8 cellular contexts compared by ENCODE assay signal in the genomic region with DNA sequence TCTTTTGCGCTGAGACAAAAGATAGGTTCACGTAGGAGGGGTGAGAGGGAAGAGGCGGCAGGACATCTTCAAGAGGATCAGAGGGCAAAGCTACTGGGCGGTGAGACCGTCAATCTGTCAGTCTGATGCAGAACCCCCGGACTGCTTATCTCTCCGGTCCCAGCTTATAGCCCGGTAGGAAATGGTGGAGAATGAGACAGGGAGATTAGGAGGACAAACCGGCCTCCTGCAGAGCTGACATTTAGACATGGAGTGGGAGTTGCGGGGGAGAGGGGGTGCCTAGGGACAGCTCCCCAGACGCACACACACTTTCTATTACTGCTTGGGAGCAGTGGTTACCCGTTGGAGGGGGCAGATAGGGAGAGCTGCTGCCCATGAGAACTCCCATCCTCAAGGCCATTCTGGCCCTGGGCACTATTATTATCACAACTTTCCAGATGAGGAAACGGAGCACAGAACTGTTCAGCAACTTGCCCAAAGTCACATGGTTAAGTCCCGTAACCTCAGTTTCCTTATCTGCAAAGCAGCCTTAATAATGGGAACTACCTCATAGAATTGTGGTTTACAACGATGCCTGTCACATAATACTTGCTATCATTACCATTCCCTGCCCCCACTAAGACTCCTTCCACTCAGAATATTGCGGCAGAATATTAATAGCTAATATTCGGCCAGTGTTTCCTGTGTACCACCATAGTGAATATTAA. TPM values are rescaled to one million over a fixed set of nuclear protein-coding genes. Genes with fewer than 3 reads are reported as not detected.
DNase-seq lines count a peak whose midpoint lies in the region; ATAC-seq, FAIRE-seq and TF ChIP-seq lines count a peak whose summit lies in the region.

No MANE protein-coding gene starts in this region.

- TF ChIP-seq POLR2A in H1 (IDR thresholded peaks at IDR 0.05; ENCODE audit: control extremely low read depth in 1 of 2, low read depth in 2 of 2, low read length in 2 of 2): no peak; a peak in 1 of 3 replicates

- no peak overlapping the region for H3K23ac ChIP-seq in H1 (ENCODE audit: insufficient read length)

- CTCF ChIA-PET in Caco-2 (lab: Charles Lee): interaction anchor here (0.6 to 1.1 kb wide), 2 partner anchors 35 to 355 kb away, joined by 3 to 4 read pairs; a partner anchor contains a TSS
- CTCF ChIA-PET in H1 (lab: Charles Lee; ENCODE audit: partially characterized antibody): interaction anchor here (1.1 kb wide), 1 partner anchor 13 kb away, joined by 4 read pairs; no protein-coding TSS in a partner anchor

- peak overlapping the region; percentile 98 for H3K27ac ChIP-seq in H1 (ENCODE audit: low read depth, low read length)

- BruUV-seq in Caco-2 (replicated peaks; lab: Mats Ljungman, UMichigan): TSS peak; percentile 95

- no peaks in the 10 kb centered on the region; the same call in 1 of the 2 replicates for H3K23me2 ChIP-seq in H1 (ENCODE audit: low read depth, low read length)

- ATAC-seq in esophagus mucosa: no peak
- no peak for ATAC-seq in GM19023 (IDR thresholded peaks at IDR 0.05; ENCODE audit: unreplicated experiment)

- H3K9ac ChIP-seq in H1 (replicated peaks in 1 of 4; ENCODE audit: extremely low read depth in 1 of 4, low read depth in 3 of 4, low read length in 3 of 4): peak overlapping the region; percentile 74 to 98 (median 94)

- H3K14ac ChIP-seq in H1 (ENCODE audit: insufficient read length): no peak overlapping the region

- no peak overlapping the region for H2BK120ac ChIP-seq in H1 (replicated peaks; ENCODE audit: low read depth, low read length)

- peaks cover 20% of the 10 kb centered on the region for H3K4me1 Mint-ChIP-seq in Caco-2 (ENCODE audit: low read depth, unreplicated experiment)

- no peak overlapping the region; the same call in 1 of the 2 replicates for H2AK5ac ChIP-seq in H1 (ENCODE audit: low read depth, low read length)

- H3K9me3 ChIP-seq in Caco-2 (no peaks in the 10 kb centered on the region), H1 (ENCODE audit: insufficient read depth in 2 of 2, low read depth in 1 of 2, low read length in 1 of 2) (no peaks in the 10 kb centered on the region), neuron (ENCODE audit: low read length) (no peaks in the 10 kb centered on the region)

- no peaks in the 10 kb centered on the region for H3K79me2 ChIP-seq in H1 (ENCODE audit: control insufficient read depth in 1 of 2, insufficient read depth in 2 of 2, low read length in 2 of 2)

- WGBS in H1 (ENCODE audit: extremely low coverage in 1 of 2, insufficient coverage in 1 of 2, insufficient read length in 1 of 2, insufficient replicate concordance in 2 of 2, low coverage in 1 of 2, low lambda C conversion rate in 2 of 2, missing lambda C conversion rate in 1 of 2), 2 experiments: 35% methylated on average over 12 of the region's 17 CpGs; no CpG with 5 or more reads in 1 of the 2 experiments

- peak overlapping the region; percentile 91 for H4K8ac ChIP-seq in H1 (ENCODE audit: extremely low read depth, insufficient read depth, low read length)

- no peak overlapping the region; the same call in 1 of the 2 replicates for H2BK12ac ChIP-seq in H1 (ENCODE audit: low read depth, low read length)

- DNase-seq in Caco-2: no peak
- peak; percentile 95 for DNase-seq in OCI-M1 (lab: John Stamatoyannopoulos, UW)
- no peak for DNase-seq in H1 (ENCODE audit: low read depth in 1 of 2, low spot score in 2 of 2)
- DNase-seq in GM19240 (ENCODE audit: insufficient read length, low spot score): no peak
- no peak for DNase-seq in germinal center (ENCODE audit: low spot score)

- H3K27me3 ChIP-seq in Caco-2 (replicated peaks; ENCODE audit: control insufficient read depth, insufficient read depth, low read length) (no peaks in the 10 kb centered on the region), H1 (replicated peaks in 1 of 4; ENCODE audit: control insufficient read depth in 3 of 4, extremely low read depth in 1 of 4, insufficient read depth in 3 of 4, low read length in 3 of 4) (no peaks in the 10 kb centered on the region), neuron (ENCODE audit: insufficient read depth, low read length) (no peaks in the 10 kb centered on the region)

- no peak overlapping the region for H2BK20ac ChIP-seq in H1 (ENCODE audit: low read length)

- no peak overlapping the region for H3K18ac ChIP-seq in H1 (ENCODE audit: extremely low read depth, low read length)

- H3K36me3 Mint-ChIP-seq in Caco-2 (ENCODE audit: insufficient read depth, unreplicated experiment): peaks cover 27% of the 10 kb centered on the region

- H3K9me3 Mint-ChIP-seq in Caco-2 (ENCODE audit: unreplicated experiment): no peaks in the 10 kb centered on the region

- FAIRE-seq in H1 (lab: Jason Lieb, UNC): no peak

- no peak for TF ChIP-seq RAD21 in H1 (IDR thresholded peaks at IDR 0.05 in 1 of 2, conservative IDR thresholded peaks at IDR 0.05 in 1 of 2; ENCODE audit: low read depth in 2 of 2, low read length in 2 of 2)

- no peaks in the 10 kb centered on the region for H3K79me1 ChIP-seq in H1 (ENCODE audit: low read depth, low read length)

- peak overlapping the region; percentile 99 for H3K27ac Mint-ChIP-seq in Caco-2 (ENCODE audit: unreplicated experiment)

- H4K20me1 ChIP-seq in H1 (replicated peaks in 1 of 2; ENCODE audit: control insufficient read depth in 1 of 2, insufficient read depth in 2 of 2, low read length in 2 of 2): no peaks in the 10 kb centered on the region

- peak overlapping the region; percentile 55 for H4K91ac ChIP-seq in H1 (replicated peaks; ENCODE audit: insufficient read length, low read length)

- TF ChIP-seq EP300 in H1 (IDR thresholded peaks at IDR 0.05; ENCODE audit: borderline replicate concordance in 1 of 2, low read depth in 2 of 2, low read length in 2 of 2): no peak

- peaks cover 3% of the 10 kb centered on the region for H3K4me1 ChIP-seq in Caco-2
- no peaks in the 10 kb centered on the region; a peak in 2 of 7 replicates for H3K4me1 ChIP-seq in H1 (replicated peaks in 1 of 4; ENCODE audit: control insufficient read depth in 3 of 4, insufficient read depth in 4 of 4, low read length in 3 of 4)
- H3K4me1 ChIP-seq in neuron (ENCODE audit: insufficient read depth, low read length): peaks cover 12% of the 10 kb centered on the region

- TF ChIP-seq CTCF in Caco-2 (IDR thresholded peaks at IDR 0.05; ENCODE audit: insufficient read depth in 1 of 2, low read depth in 1 of 2, low read length in 1 of 2, severe bottlenecking in 1 of 2, unreplicated experiment in 1 of 2) (no peak), H1 (IDR thresholded peaks at IDR 0.05; ENCODE audit: control extremely low read depth in 1 of 3, insufficient read depth in 1 of 3, low read depth in 1 of 3, low read length in 3 of 3) (no peak)

- POLR2A ChIA-PET in Caco-2 (lab: Charles Lee): interaction anchor here (1.3 to 1.8 kb wide), 3 partner anchors 63 to 158 kb away, joined by 9 to 22 read pairs (median 9); a partner anchor contains a TSS
- POLR2A ChIA-PET in H1 (lab: Charles Lee; ENCODE audit: partially characterized antibody): interaction anchor here (0.7 to 2.1 kb wide), 4 partner anchors 8 to 98 kb away, joined by 3 to 5 read pairs (median 4); no protein-coding TSS in a partner anchor

- H3K56ac ChIP-seq in H1 (replicated peaks; ENCODE audit: insufficient read length, low read depth, low read length): no peak overlapping the region

- peak overlapping the region; percentile 6; the same call in 1 of the 2 replicates for H2BK5ac ChIP-seq in H1 (ENCODE audit: low read depth, low read length)

- H3K4me3 ChIP-seq in Caco-2 (ENCODE audit: low read depth, low read length) (peak overlapping the region; percentile 69), H1 (ENCODE audit: extremely low read depth in 1 of 4, insufficient read depth in 2 of 4, low read depth in 3 of 4, low read length in 4 of 4) (peak overlapping the region; percentile 64 to 82 (median 68)), neuron (ENCODE audit: low read length) (peak overlapping the region; percentile 68)

- H2AFZ ChIP-seq in H1 (ENCODE audit: low read length): no peak overlapping the region
- H2AFZ ChIP-seq in neuron (ENCODE audit: low read depth, low read length): peak overlapping the region; percentile 63

- H4K5ac ChIP-seq in H1 (ENCODE audit: insufficient read length, low read depth, low read length): peak overlapping the region; percentile 52

- no peaks in the 10 kb centered on the region; the same call in 1 of the 2 replicates for H3K36me3 ChIP-seq in Caco-2 (ENCODE audit: control insufficient read depth, insufficient read depth, low read length)
- H3K36me3 ChIP-seq in H1 (ENCODE audit: control insufficient read depth in 2 of 4, insufficient read depth in 4 of 4, low read length in 3 of 4): peaks cover 0 to 13% (median 2%) of the 10 kb centered on the region in 4 experiments; a peak in 4 of 8 replicates
- peaks cover 9% of the 10 kb centered on the region for H3K36me3 ChIP-seq in neuron (ENCODE audit: insufficient read depth, low read length)

- intact Hi-C loops in Caco-2 (cut with micrococcal nuclease; ENCODE audit: unreplicated experiment): loop anchor here (5.0 kb wide), 4 partner anchors 38 to 117 kb away; a partner anchor contains a TSS

- no peak overlapping the region for H2BK15ac ChIP-seq in H1 (ENCODE audit: low read length)

- H3K27me3 Mint-ChIP-seq in Caco-2 (ENCODE audit: insufficient read depth, unreplicated experiment): no peaks in the 10 kb centered on the region

- H3K4me2 ChIP-seq in H1 (ENCODE audit: insufficient read depth in 1 of 2, low read depth in 2 of 2, low read length in 2 of 2): peak overlapping the region; percentile 71 to 82

- peak overlapping the region; percentile 98 for H3K4me3 Mint-ChIP-seq in Caco-2 (ENCODE audit: unreplicated experiment)

- H3K4ac ChIP-seq in H1 (replicated peaks; ENCODE audit: insufficient read length, low read depth, low read length): no peak overlapping the region

RNA-seq across cellular contexts. Expression of a gene that starts 1.1 kb away (rescaled TPM):
- total RNA-seq in Caco-2 (2022) (99.6 and 110 TPM in 2 replicates), esophagus mucosa (46.5 TPM)
- total RNA-seq in H1 (2021; fragmentation: NEBNext Ultra II Directional; extraction: Animal tissue kit (Norgen Biotek cat#: 25700)): 46.4 and 51.8 TPM in 2 replicates
- polyA plus RNA-seq in H1 (2011; rRNA removed): 34.0 and 36.4 TPM in 2 replicates
- polyA plus RNA-seq in H1 (2011; cell fraction: cytosol; rRNA removed): 41.0 TPM
- polyA plus RNA-seq in H1 (2011; cell fraction: nucleus; rRNA removed): 211 TPM
- polyA plus RNA-seq in H1 (2012, experiment 1 of 2): 43.0 to 48.8 TPM (median 45.9 TPM) in 4 replicates
- polyA plus RNA-seq in H1 (2012, experiment 2 of 2): 25.1 TPM
- polyA plus RNA-seq in H1 (2013, experiment 1 of 2): 43.2 TPM
- polyA plus RNA-seq in H1 (2013, experiment 2 of 2): 44.2 TPM
- 38.6 and 41.8 TPM in 2 replicates for polyA minus RNA-seq in H1 (2011; rRNA and poly(A)+ RNA removed)
- 27.8 TPM for polyA minus RNA-seq in H1 (2011; cell fraction: cytosol; rRNA and poly(A)+ RNA removed)
- polyA minus RNA-seq in H1 (2011; cell fraction: nucleus; rRNA and poly(A)+ RNA removed): 54.1 TPM

RNA-seq across cellular contexts. Expression of a gene that starts 14.3 kb away (rescaled TPM):
- total RNA-seq in Caco-2 (2022): not detected in 2 replicates
- not detected in 2 replicates for total RNA-seq in H1 (2021; fragmentation: NEBNext Ultra II Directional; extraction: Animal tissue kit (Norgen Biotek cat#: 25700))
- polyA plus RNA-seq in H1 (2011; rRNA removed): 0.05 TPM in 2 replicates
- 0.06 TPM for polyA plus RNA-seq in H1 (2011; cell fraction: cytosol; rRNA removed)
- polyA plus RNA-seq in H1 (2011; cell fraction: nucleus; rRNA removed): not detected
- polyA plus RNA-seq in H1 (2012, experiment 1 of 2): not detected in 4 replicates
- not detected for polyA plus RNA-seq in H1 (2012, experiment 2 of 2)
- not detected for polyA plus RNA-seq in H1 (2013, experiment 1 of 2)
- not detected for polyA plus RNA-seq in H1 (2013, experiment 2 of 2)
- not detected in 2 replicates for polyA minus RNA-seq in H1 (2011; rRNA and poly(A)+ RNA removed)
- polyA minus RNA-seq in H1 (2011; cell fraction: cytosol; rRNA and poly(A)+ RNA removed): not detected
- polyA minus RNA-seq in H1 (2011; cell fraction: nucleus; rRNA and poly(A)+ RNA removed): not detected
- total RNA-seq in esophagus mucosa: not detected

RNA-seq across cellular contexts. Expression of a gene that starts 25.6 kb away (rescaled TPM):
- not detected in 2 replicates for total RNA-seq in Caco-2 (2022)
- total RNA-seq in H1 (2021; fragmentation: NEBNext Ultra II Directional; extraction: Animal tissue kit (Norgen Biotek cat#: 25700)): not detected in 2 replicates
- 0.70 and 0.99 TPM in 2 replicates for polyA plus RNA-seq in H1 (2011; rRNA removed)
- 0.66 TPM for polyA plus RNA-seq in H1 (2011; cell fraction: cytosol; rRNA removed)
- polyA plus RNA-seq in H1 (2011; cell fraction: nucleus; rRNA removed): 1.0 TPM
- polyA plus RNA-seq in H1 (2012, experiment 1 of 2): 0.29 to 0.82 TPM (median 0.43 TPM) in 3 of 4 replicates, not detected in the other
- polyA plus RNA-seq in H1 (2012, experiment 2 of 2): 0.28 TPM
- 0.08 TPM for polyA plus RNA-seq in H1 (2013, experiment 1 of 2)
- not detected for polyA plus RNA-seq in H1 (2013, experiment 2 of 2)
- not detected in 2 replicates for polyA minus RNA-seq in H1 (2011; rRNA and poly(A)+ RNA removed)
- not detected for polyA minus RNA-seq in H1 (2011; cell fraction: cytosol; rRNA and poly(A)+ RNA removed)
- polyA minus RNA-seq in H1 (2011; cell fraction: nucleus; rRNA and poly(A)+ RNA removed): not detected
- total RNA-seq in esophagus mucosa: not detected

RNA-seq across cellular contexts. Expression of a gene that starts 34.7 kb away (rescaled TPM):
- total RNA-seq in Caco-2 (2022): 19.5 and 24.1 TPM in 2 replicates
- 4.5 TPM in 2 replicates for total RNA-seq in H1 (2021; fragmentation: NEBNext Ultra II Directional; extraction: Animal tissue kit (Norgen Biotek cat#: 25700))
- polyA plus RNA-seq in H1 (2011; rRNA removed): 3.6 and 7.0 TPM in 2 replicates
- 2.4 TPM for polyA plus RNA-seq in H1 (2011; cell fraction: cytosol; rRNA removed)
- polyA plus RNA-seq in H1 (2011; cell fraction: nucleus; rRNA removed): 3.7 TPM
- polyA plus RNA-seq in H1 (2012, experiment 1 of 2): 2.0 to 5.7 TPM (median 4.6 TPM) in 4 replicates
- 3.3 TPM for polyA plus RNA-seq in H1 (2012, experiment 2 of 2)
- 7.9 TPM for polyA plus RNA-seq in H1 (2013, experiment 1 of 2)
- 7.3 TPM for polyA plus RNA-seq in H1 (2013, experiment 2 of 2)
- not detected in 2 replicates for polyA minus RNA-seq in H1 (2011; rRNA and poly(A)+ RNA removed)
- 1.1 TPM for polyA minus RNA-seq in H1 (2011; cell fraction: cytosol; rRNA and poly(A)+ RNA removed)
- 2.3 TPM for polyA minus RNA-seq in H1 (2011; cell fraction: nucleus; rRNA and poly(A)+ RNA removed)
- total RNA-seq in esophagus mucosa: 0.36 TPM

RNA-seq across cellular contexts. Expression of a gene that starts 39.2 kb away (rescaled TPM):
- not detected in 2 replicates for total RNA-seq in Caco-2 (2022)
- total RNA-seq in H1 (2021; fragmentation: NEBNext Ultra II Directional; extraction: Animal tissue kit (Norgen Biotek cat#: 25700)): not detected in 2 replicates
- polyA plus RNA-seq in H1 (2011; rRNA removed): 0.18 and 0.35 TPM in 2 replicates
- polyA plus RNA-seq in H1 (2011; cell fraction: cytosol; rRNA removed): not detected
- not detected for polyA plus RNA-seq in H1 (2011; cell fraction: nucleus; rRNA removed)
- 0.29 TPM in 1 of 4 replicates, not detected in the others for polyA plus RNA-seq in H1 (2012, experiment 1 of 2)
- polyA plus RNA-seq in H1 (2012, experiment 2 of 2): not detected
- polyA plus RNA-seq in H1 (2013, experiment 1 of 2): 0.14 TPM
- 0.35 TPM for polyA plus RNA-seq in H1 (2013, experiment 2 of 2)
- polyA minus RNA-seq in H1 (2011; rRNA and poly(A)+ RNA removed): 0.51 TPM in 1 of 2 replicates, not detected in the other
- polyA minus RNA-seq in H1 (2011; cell fraction: cytosol; rRNA and poly(A)+ RNA removed): not detected
- polyA minus RNA-seq in H1 (2011; cell fraction: nucleus; rRNA and poly(A)+ RNA removed): not detected
- total RNA-seq in esophagus mucosa: 0.52 TPM
